14 cellular contexts compared by ENCODE assay signal in genomic region chr6:21955196-21955595, GRCh38.
"Had no signal": no experiment of that assay in that cellular context is flagged by ENCODE, and none has a peak within 500 bp of the region (broad histone marks: within the 10 kb centered on the region; RNA-seq: fewer than 3 reads in every experiment).

No MANE protein-coding gene starts in this region.

- H3K27me3 Mint-ChIP-seq: activated CD4-positive, alpha-beta T cell treated with anti-CD3 and anti-CD28 coated beads, Interleukin-2, amount 10 ng/mL, durations not matched to agents 7 days and 5 days had no signal

- H3K27ac Mint-ChIP-seq: activated CD4-positive, alpha-beta T cell treated with anti-CD3 and anti-CD28 coated beads, Interleukin-2, amount 10 ng/mL, durations not matched to agents 7 days and 5 days; activated naive CD8-positive, alpha-beta T cell; immature natural killer cell; naive thymus-derived CD4-positive, alpha-beta T cell; stimulated activated effector memory CD8-positive, alpha-beta T cell treated with anti-CD3 and anti-CD28 coated beads, Interleukin-12 subunit alpha, Interleukin-12 subunit beta, amount 100 ng/mL, for 72 hours; T-cell had no signal

- H3K27me3 ChIP-seq: dorsolateral prefrontal cortex, thyroid gland had no signal

- H3K9me3 ChIP-seq: thyroid gland had no signal

- H3K4me3 ChIP-seq: dorsolateral prefrontal cortex, lung, thyroid gland had no signal

- DNase-seq: activated CD4-positive, alpha-beta T cell treated with anti-CD3 and anti-CD28 coated beads, Interleukin-2, amount 10 ng/mL, durations not matched to agents 7 days and 5 days; activated CD4-positive, CD25-positive, alpha-beta regulatory T cell; dorsolateral prefrontal cortex; immature natural killer cell; naive thymus-derived CD4-positive, alpha-beta T cell; posterior cingulate gyrus; right cardiac atrium; T-cell; T1000; thyroid gland had no signal

- H3K27ac ChIP-seq: dorsolateral prefrontal cortex, thyroid gland had no signal

- H3K36me3 Mint-ChIP-seq: immature natural killer cell; naive thymus-derived CD4-positive, alpha-beta T cell; stimulated activated effector memory CD8-positive, alpha-beta T cell treated with anti-CD3 and anti-CD28 coated beads, Interleukin-12 subunit alpha, Interleukin-12 subunit beta, amount 100 ng/mL, for 72 hours; T-cell had no signal

- ATAC-seq: naive thymus-derived CD4-positive, alpha-beta T cell; right cardiac atrium; stimulated activated effector memory CD8-positive, alpha-beta T cell treated with anti-CD3 and anti-CD28 coated beads, Interleukin-12 subunit alpha, Interleukin-12 subunit beta, amount 100 ng/mL, for 72 hours; T-cell had no signal

- H3K4me1 Mint-ChIP-seq: stimulated activated effector memory CD8-positive, alpha-beta T cell treated with anti-CD3 and anti-CD28 coated beads, Interleukin-12 subunit alpha, Interleukin-12 subunit beta, amount 100 ng/mL, for 72 hours had no signal

- H3K36me3 ChIP-seq: thyroid gland had no signal

- H3K9me3 Mint-ChIP-seq: activated CD4-positive, alpha-beta T cell treated with anti-CD3 and anti-CD28 coated beads, Interleukin-2, amount 10 ng/mL, durations not matched to agents 7 days and 5 days; immature natural killer cell; T-cell had no signal

- H3K4me3 Mint-ChIP-seq: activated CD4-positive, alpha-beta T cell treated with anti-CD3 and anti-CD28 coated beads, Interleukin-2, amount 10 ng/mL, durations not matched to agents 7 days and 5 days; activated naive CD8-positive, alpha-beta T cell; immature natural killer cell; stimulated activated effector memory CD8-positive, alpha-beta T cell treated with anti-CD3 and anti-CD28 coated beads, Interleukin-12 subunit alpha, Interleukin-12 subunit beta, amount 100 ng/mL, for 72 hours; T-cell had no signal

- FAIRE-seq: endometrium had no signal
